In genomic region chr2:129224022-129224421, GRCh38 we compare ENCODE assay signal across 36 cellular contexts.
"Had no signal": no experiment of that assay in that cellular context is flagged by ENCODE, and none has a peak within 500 bp of the region (broad histone marks: within the 10 kb centered on the region; RNA-seq: fewer than 3 reads in every experiment).

No MANE protein-coding gene starts in this region.

- H3K27me3 Mint-ChIP-seq: activated CD4-positive, alpha-beta memory T cell treated with anti-CD3 and anti-CD28 coated beads for 36 hours; activated CD4-positive, alpha-beta T cell treated with anti-CD3 and anti-CD28 coated beads, Interleukin-2, amount 10 ng/mL, durations not matched to agents 24 days and 14 days; activated CD8-positive, alpha-beta T cell treated with anti-CD3 and anti-CD28 coated beads for 36 hours; activated naive CD8-positive, alpha-beta T cell treated with anti-CD3 and anti-CD28 coated beads for 36 hours; activated T-helper 17 cell treated with anti-CD3 and anti-CD28 coated beads, Interleukin-2, amount 50 U/mL, for 72 hours had no signal

- H3K27me3 ChIP-seq: adrenal gland, body of pancreas, brain microvascular endothelial cell had no signal

- H3K36me3 ChIP-seq: adrenal gland, brain microvascular endothelial cell had no signal

- H3K9me3 Mint-ChIP-seq: activated B cell treated with CpG ODN at 0.5 μM for 24 hours; activated CD4-positive, alpha-beta memory T cell treated with anti-CD3 and anti-CD28 coated beads for 36 hours; activated CD4-positive, alpha-beta T cell treated with anti-CD3 and anti-CD28 coated beads, Interleukin-2, amount 10 ng/mL, durations not matched to agents 24 days and 14 days; activated CD8-positive, alpha-beta T cell treated with anti-CD3 and anti-CD28 coated beads for 36 hours; activated naive CD8-positive, alpha-beta T cell treated with anti-CD3 and anti-CD28 coated beads for 36 hours; activated T-cell treated with anti-CD3 and anti-CD28 coated beads, Interleukin-2, amount 50 U/mL, for 4 hours; activated T-helper 1 cell treated with anti-CD3 and anti-CD28 coated beads, Interleukin-12 subunit alpha, Interleukin-12 subunit beta, Interleukin-2, Interleukin-4 antibody, amounts not matched to agents 30 ng/mL and 10 ng/mL and 1 ng/mL, durations not matched to agents 14 hours and 24 hours and 36 hours; activated T-helper 17 cell treated with anti-CD3 and anti-CD28 coated beads, Interleukin-2, amount 50 U/mL, for 72 hours; T-helper 1 cell treated with Interleukin-12 subunit alpha and Interleukin-12 subunit beta and Interleukin-4 antibody, amounts not matched to agents 30 μg/mL and 1 μg/mL, for 36 hours; T-helper 2 cell treated with Interferon-gamma antibody and Interleukin-4, amounts not matched to agents 5 μg/mL and 100 μg/mL, for 36 hours had no signal

- H3K4me1 ChIP-seq: adrenal gland, body of pancreas had no signal

- FAIRE-seq: astrocyte, TTC549 had no signal

- H3K27ac ChIP-seq: adrenal gland, body of pancreas, brain microvascular endothelial cell, VCaP had no signal

- ATAC-seq: activated CD8-positive, alpha-beta T cell treated with anti-CD3 and anti-CD28 coated beads for 36 hours; activated naive CD4-positive, alpha-beta T cell treated with anti-CD3 and anti-CD28 coated beads, Interleukin-2, amount 50 U/mL, for 72 hours; activated T-cell treated with anti-CD3 and anti-CD28 coated beads, Interleukin-2, amount 50 U/mL, for 4 hours; activated T-cell treated with anti-CD3 and anti-CD28 coated beads, Interleukin-2, amount 50 U/mL, for 72 hours; activated T-helper 17 cell treated with anti-CD3 and anti-CD28 coated beads, Interleukin-2, amount 50 U/mL, for 72 hours; body of pancreas had no signal

- H3K4me1 Mint-ChIP-seq: activated B cell treated with CpG ODN at 0.5 μM for 24 hours; activated CD4-positive, alpha-beta T cell treated with anti-CD3 and anti-CD28 coated beads, Interleukin-2, amount 10 ng/mL, durations not matched to agents 24 days and 14 days; activated naive CD8-positive, alpha-beta T cell treated with anti-CD3 and anti-CD28 coated beads for 36 hours; activated T-helper 17 cell treated with anti-CD3 and anti-CD28 coated beads, Interleukin-2, amount 50 U/mL, for 72 hours had no signal

- H3K4me3 Mint-ChIP-seq: activated B cell treated with CpG ODN at 0.5 μM for 24 hours; activated CD4-positive, alpha-beta memory T cell treated with anti-CD3 and anti-CD28 coated beads for 36 hours; activated CD4-positive, alpha-beta T cell treated with anti-CD3 and anti-CD28 coated beads, Interleukin-2, amount 10 ng/mL, durations not matched to agents 24 days and 14 days; activated CD8-positive, alpha-beta T cell treated with anti-CD3 and anti-CD28 coated beads for 36 hours; activated naive CD4-positive, alpha-beta T cell treated with anti-CD3 and anti-CD28 coated beads for 36 hours; activated naive CD8-positive, alpha-beta T cell treated with anti-CD3 and anti-CD28 coated beads for 36 hours; activated T-cell treated with anti-CD3 and anti-CD28 coated beads, Interleukin-2, amount 50 U/mL, for 4 hours; activated T-cell treated with anti-CD3 and anti-CD28 coated beads, Interleukin-2, amount 50 U/mL, for 72 hours; activated T-helper 1 cell treated with anti-CD3 and anti-CD28 coated beads, Interleukin-12 subunit alpha, Interleukin-12 subunit beta, Interleukin-2, Interleukin-4 antibody, amounts not matched to agents 30 ng/mL and 10 ng/mL and 1 ng/mL, durations not matched to agents 14 hours and 24 hours and 36 hours; activated T-helper 17 cell treated with anti-CD3 and anti-CD28 coated beads, Interleukin-2, amount 50 U/mL, for 72 hours; T-helper 1 cell treated with Interleukin-12 subunit alpha and Interleukin-12 subunit beta and Interleukin-4 antibody, amounts not matched to agents 30 μg/mL and 1 μg/mL, for 36 hours; T-helper 2 cell treated with Interferon-gamma antibody and Interleukin-4, amounts not matched to agents 5 μg/mL and 100 μg/mL, for 36 hours had no signal

- DNase-seq: activated B cell treated with CpG ODN at 0.5 μM for 24 hours; activated CD4-positive, alpha-beta memory T cell treated with anti-CD3 and anti-CD28 coated beads for 36 hours; activated CD4-positive, alpha-beta T cell treated with anti-CD3 and anti-CD28 coated beads for 4 hours; activated CD4-positive, alpha-beta T cell treated with anti-CD3 and anti-CD28 coated beads, Interleukin-2, amount 10 ng/mL, durations not matched to agents 24 days and 14 days; activated CD4-positive, alpha-beta T cell treated with anti-CD3 and anti-CD28 coated beads, Interleukin-2, amount 50 U/mL, for 1 hour; activated CD4-positive, alpha-beta T cell treated with anti-CD3 and anti-CD28 coated beads, Interleukin-2, amount 50 U/mL, for 4 hours; activated CD4-positive, CD25-positive, alpha-beta regulatory T cell treated with anti-CD3 and anti-CD28 coated beads, Interleukin-2, amount 50 U/mL, for 72 hours; activated CD8-positive, alpha-beta memory T cell treated with anti-CD3 and anti-CD28 coated beads, Interleukin-2, amount 50 U/mL, for 4 hours; activated CD8-positive, alpha-beta T cell treated with anti-CD3 and anti-CD28 coated beads for 36 hours; activated effector memory CD4-positive, alpha-beta T cell treated with anti-CD3 and anti-CD28 coated beads, Interleukin-2, amount 50 U/mL, for 16 hours; activated gamma-delta T cell treated with Interleukin-2 at 50 U/mL for 16 hours; activated naive CD4-positive, alpha-beta T cell; activated naive CD4-positive, alpha-beta T cell treated with anti-CD3 and anti-CD28 coated beads for 36 hours; activated naive CD4-positive, alpha-beta T cell treated with anti-CD3 and anti-CD28 coated beads, Interleukin-2, amount 50 U/mL, for 16 hours; activated naive CD8-positive, alpha-beta T cell treated with anti-CD3 and anti-CD28 coated beads for 36 hours; activated T-cell treated with anti-CD3 and anti-CD28 coated beads for 4 hours; activated T-cell treated with anti-CD3 and anti-CD28 coated beads, Interleukin-2, amount 50 U/mL, for 1 hour; activated T-cell treated with anti-CD3 and anti-CD28 coated beads, Interleukin-2, amount 50 U/mL, for 4 hours; activated T-cell treated with anti-CD3 and anti-CD28 coated beads, Interleukin-2, amount 50 U/mL, for 72 hours; adrenal gland; amniotic stem cell; aorta; body of pancreas; brain microvascular endothelial cell; central memory CD4-positive, alpha-beta T cell; T-helper 1 cell; T-helper 2 cell; T-helper 9 cell had no signal

- H3K27ac Mint-ChIP-seq: activated B cell treated with CpG ODN at 0.5 μM for 24 hours; activated CD4-positive, alpha-beta memory T cell treated with anti-CD3 and anti-CD28 coated beads for 36 hours; activated CD4-positive, alpha-beta T cell treated with anti-CD3 and anti-CD28 coated beads, Interleukin-2, amount 10 ng/mL, durations not matched to agents 24 days and 14 days; activated CD8-positive, alpha-beta T cell treated with anti-CD3 and anti-CD28 coated beads for 36 hours; activated naive CD4-positive, alpha-beta T cell treated with anti-CD3 and anti-CD28 coated beads for 36 hours; activated naive CD4-positive, alpha-beta T cell treated with anti-CD3 and anti-CD28 coated beads, Interleukin-2, amount 50 U/mL, for 72 hours; activated naive CD8-positive, alpha-beta T cell treated with anti-CD3 and anti-CD28 coated beads for 36 hours; activated T-cell treated with anti-CD3 and anti-CD28 coated beads, Interleukin-2, amount 50 U/mL, for 72 hours; activated T-helper 1 cell treated with anti-CD3 and anti-CD28 coated beads, Interleukin-12 subunit alpha, Interleukin-12 subunit beta, Interleukin-2, Interleukin-4 antibody, amounts not matched to agents 30 ng/mL and 10 ng/mL and 1 ng/mL, durations not matched to agents 14 hours and 24 hours and 36 hours; activated T-helper 17 cell treated with anti-CD3 and anti-CD28 coated beads, Interleukin-2, amount 50 U/mL, for 72 hours; T-helper 1 cell treated with Interleukin-12 subunit alpha and Interleukin-12 subunit beta and Interleukin-4 antibody, amounts not matched to agents 30 μg/mL and 1 μg/mL, for 36 hours; T-helper 2 cell treated with Interferon-gamma antibody and Interleukin-4, amounts not matched to agents 5 μg/mL and 100 μg/mL, for 36 hours had no signal

- H3K4me3 ChIP-seq: adrenal gland, body of pancreas had no signal

- H3K36me3 Mint-ChIP-seq: activated CD4-positive, alpha-beta memory T cell treated with anti-CD3 and anti-CD28 coated beads for 36 hours; activated naive CD4-positive, alpha-beta T cell treated with anti-CD3 and anti-CD28 coated beads, Interleukin-2, amount 50 U/mL, for 72 hours; activated naive CD8-positive, alpha-beta T cell treated with anti-CD3 and anti-CD28 coated beads for 36 hours had no signal

- H3K9me3 ChIP-seq: adrenal gland, body of pancreas had no signal
